1 cellular context compared by ENCODE assay signal in the genomic region with DNA sequence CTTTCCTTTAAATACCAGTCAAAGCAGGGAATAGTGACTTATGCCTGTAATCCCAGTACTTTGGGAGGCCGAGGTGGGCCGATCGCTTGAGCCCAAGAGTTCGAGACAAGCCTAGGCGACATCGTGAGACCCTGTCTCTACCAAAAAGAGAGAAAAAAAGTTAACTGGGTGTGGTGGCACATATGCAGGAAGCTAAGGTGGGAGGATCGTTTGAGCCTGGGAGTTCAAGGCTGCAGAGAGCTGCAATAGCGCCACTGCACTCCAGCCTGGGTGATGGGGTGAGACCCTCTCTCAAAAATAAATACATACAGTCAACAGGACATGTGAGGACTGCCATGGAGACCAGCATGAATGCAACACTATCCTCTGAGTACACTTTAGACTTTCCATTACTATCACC.
TF ChIP-seq lines count a peak whose summit lies in the region.

No MANE protein-coding gene starts in this region.

TF ChIP-seq in GM23338, 12 proteins besides CTCF, POLR2A, EP300 and RAD21:
- TF ChIP-seq EZH2phosphoT487 (IDR thresholded peaks at IDR 0.05; ENCODE audit: unreplicated experiment) (no peak), POLR2AphosphoS5 (IDR thresholded peaks at IDR 0.05; ENCODE audit: low read depth) (no peak)
